Comparison of ENCODE assay signal across 8 cellular contexts in genomic region chr20:3846740-3847418, GRCh38. TPM values are rescaled to one million over a fixed set of nuclear protein-coding genes. Genes with fewer than 3 reads are reported as not detected.
DNase-seq lines count a peak whose midpoint lies in the region; ATAC-seq and TF ChIP-seq lines count a peak whose summit lies in the region.

TSS of gene MAVS (plus strand) at chr20:3846834. CDS start at chr20:3854625, 7,791 bp downstream.

- peak within 1 kb of the TSS; percentile 88 for H3K4me3 Mint-ChIP-seq in activated B cell treated with CpG ODN at 0.5 μM for 24 hours
- H3K4me3 Mint-ChIP-seq in immature natural killer cell, result peak within 1 kb of the TSS; percentile 86 to 91 (median 90)

- peak within 1 kb of the TSS; percentile 93 for H3K4me3 ChIP-seq in cardiac fibroblast (replicated peaks in 1 of 2; ENCODE audit: low read depth in 2 of 2, low read length in 2 of 2)

- H3K36me3 Mint-ChIP-seq in activated B cell treated with CpG ODN at 0.5 μM for 24 hours (ENCODE audit: low read depth) (peaks cover 8% of the 10 kb centered on the region), immature natural killer cell (no peaks in the 10 kb centered on the region)

- peaks cover 26% of the 10 kb centered on the region for H3K4me1 Mint-ChIP-seq in activated B cell treated with CpG ODN at 0.5 μM for 24 hours
- H3K4me1 Mint-ChIP-seq in immature natural killer cell, result peaks cover 24 to 31% of the 10 kb centered on the region in 2 donors

- intact Hi-C loops in activated B cell treated with CpG ODN at 0.5 μM for 24 hours (cut with micrococcal nuclease), result loop anchor here (1.0 to 2.0 kb wide), 5 partner anchors 27 to 79 kb away; partner anchors contain the start of genes AP5S1, CDC25B, CENPB and PANK2

- H3K27me3 Mint-ChIP-seq in activated B cell treated with CpG ODN at 0.5 μM for 24 hours (no peaks in the 10 kb centered on the region), immature natural killer cell (ENCODE audit: low read depth in 3 of 3) (peaks cover 0 to 5% (median 2%) of the 10 kb centered on the region in 3 donors)

- CTCF ChIA-PET in activated B cell treated with CpG ODN at 0.5 μM for 24 hours (lab: Charles Lee), result no interaction called here

- H3K27ac Mint-ChIP-seq in activated B cell treated with CpG ODN at 0.5 μM for 24 hours, result peak within 1 kb of the TSS; percentile 80
- H3K27ac Mint-ChIP-seq in immature natural killer cell, result peak within 1 kb of the TSS; percentile 83 to 92 (median 89)

- ATAC-seq in GM18867 (IDR thresholded peaks at IDR 0.05; ENCODE audit: unreplicated experiment) (peak; percentile 92), HG03097 (IDR thresholded peaks at IDR 0.05; ENCODE audit: low FRiP score, unreplicated experiment) (peak; percentile 88), activated B cell treated with CpG ODN at 0.5 μM for 24 hours (ENCODE audit: low read depth) (peak; percentile 99)

- H3K9me3 Mint-ChIP-seq in activated B cell treated with CpG ODN at 0.5 μM for 24 hours (no peaks in the 10 kb centered on the region), immature natural killer cell (no peaks in the 10 kb centered on the region)

- DNase-seq in ACHN (peak; percentile 77), NCI-H2196 (lab: John Stamatoyannopoulos, UW; ENCODE audit: unreplicated experiment) (peak; percentile 79), activated B cell treated with CpG ODN at 0.5 μM for 24 hours (peak; percentile 85), cardiac fibroblast (ENCODE audit: low read depth in 2 of 2) (peak; percentile 65 to 81), immature natural killer cell (peak; percentile 87 to 89 (median 88)), smooth muscle cell of the brain vasculature (ENCODE audit: low read depth, low spot score) (peak; percentile 13)

- in situ Hi-C loops in ACHN (cut with HindIII; ENCODE audit: low pct_ligation_motif_present, low pct_unique_long_range_greater_than_20kb, low sequenced_read_pairs), result no loop called here

- POLR2A ChIA-PET in activated B cell treated with CpG ODN at 0.5 μM for 24 hours (lab: Charles Lee), result interaction anchor here (1.0 kb wide), 1 partner anchor 60 kb away, joined by 4 read pairs; the partner anchor contains the start of gene CENPB

- TF ChIP-seq CTCF in activated B cell treated with CpG ODN at 0.5 μM for 24 hours (IDR thresholded peaks at IDR 0.05) (no peak), cardiac fibroblast (IDR thresholded peaks at IDR 0.05; ENCODE audit: low read depth, low read length) (no peak)

RNA-seq across cellular contexts. Expression of gene MAVS, which starts in this region (rescaled TPM):
- total RNA-seq in activated B cell treated with CpG ODN at 0.5 μM for 24 hours, result 33.5 and 39.7 TPM in 2 replicates
- polyA plus RNA-seq in immature natural killer cell, result 1 to 10 TPM; 1.8 to 9.3 (median 2.5) TPM

Comparison
In these comparisons a context has a peak if more than half of its experiments do, and no peak if none do; other contexts are left out.
1. Peak in every context shown above with its lines: DNase-seq, ATAC-seq and H3K4me3 ChIP-seq.
2. DNase-seq: peak in every context shown above with its lines; median percentile 88 in immature natural killer cell; 85 in activated B cell treated with CpG ODN at 0.5 μM for 24 hours; 79 in NCI-H2196; 77 in ACHN; 73 in cardiac fibroblast; 13 in smooth muscle cell of the brain vasculature.